In genomic region chr1:66460776-66461175, GRCh38 we compare ENCODE assay signal across 23 cellular contexts.
"Had no signal": no experiment of that assay in that cellular context is flagged by ENCODE, and none has a peak within 500 bp of the region (broad histone marks: within the 10 kb centered on the region; RNA-seq: fewer than 3 reads in every experiment).

No MANE protein-coding gene starts in this region.

- H3K27me3 ChIP-seq: dorsolateral prefrontal cortex, esophagus squamous epithelium, gastroesophageal sphincter, heart left ventricle, hepatocyte, left lung, spleen, tibial nerve, upper lobe of left lung had no signal

- ATAC-seq: gastroesophageal sphincter; heart left ventricle; left cardiac atrium; left lung; naive thymus-derived CD8-positive, alpha-beta T cell; psoas muscle; right cardiac atrium; stimulated activated naive B cell treated with anti-CD40 and anti-IgM and Interleukin-4, amounts not matched to agents 10 μg/mL and 1 μg/mL and 100 μg/mL, for 72 hours had no signal

- DNase-seq: dorsolateral prefrontal cortex; effector CD4-positive, alpha-beta T cell; erythroblast; esophagus squamous epithelium; heart left ventricle; left cardiac atrium; left lung; naive thymus-derived CD8-positive, alpha-beta T cell; nephron progenitor cell; nucleus accumbens; posterior cingulate gyrus; psoas muscle; right cardiac atrium; spleen; stimulated activated CD4-positive, alpha-beta T cell treated with anti-CD3 and anti-CD28 coated beads, Interleukin-15, amount 100 ng/mL, for 24 hours; stimulated activated CD4-positive, alpha-beta T cell treated with anti-CD3 and anti-CD28 coated beads, Interleukin-2, amount 100 ng/mL, for 48 hours; stimulated activated naive B cell treated with anti-CD40 and anti-IgM and Interleukin-4, amounts not matched to agents 10 μg/mL and 1 μg/mL and 100 μg/mL, for 72 hours; upper lobe of left lung had no signal

- H3K36me3 ChIP-seq: esophagus squamous epithelium, gastroesophageal sphincter, heart left ventricle, left lung, spleen, thoracic aorta, tibial nerve, upper lobe of left lung had no signal

- H3K79me2 ChIP-seq: hepatocyte had no signal

- H3K4me1 ChIP-seq: esophagus squamous epithelium, gastroesophageal sphincter, heart left ventricle, left lung, psoas muscle, spleen, tibial nerve, upper lobe of left lung had no signal

- H3K27ac ChIP-seq: dorsolateral prefrontal cortex, esophagus squamous epithelium, gastroesophageal sphincter, heart left ventricle, hepatocyte, left lung, psoas muscle, skin epidermis, spleen, thoracic aorta, tibial nerve, upper lobe of left lung had no signal

- H3K9me3 ChIP-seq: psoas muscle, thoracic aorta had no signal

- H2AFZ ChIP-seq: hepatocyte had no signal

- H3K4me2 ChIP-seq: hepatocyte had no signal

- H3K4me3 ChIP-seq: dorsolateral prefrontal cortex, esophagus squamous epithelium, gastroesophageal sphincter, heart left ventricle, hepatocyte, left lung, psoas muscle, skin epidermis, spleen, thoracic aorta, tibial nerve, upper lobe of left lung had no signal
